14 cellular contexts compared by ENCODE assay signal in the genomic region with DNA sequence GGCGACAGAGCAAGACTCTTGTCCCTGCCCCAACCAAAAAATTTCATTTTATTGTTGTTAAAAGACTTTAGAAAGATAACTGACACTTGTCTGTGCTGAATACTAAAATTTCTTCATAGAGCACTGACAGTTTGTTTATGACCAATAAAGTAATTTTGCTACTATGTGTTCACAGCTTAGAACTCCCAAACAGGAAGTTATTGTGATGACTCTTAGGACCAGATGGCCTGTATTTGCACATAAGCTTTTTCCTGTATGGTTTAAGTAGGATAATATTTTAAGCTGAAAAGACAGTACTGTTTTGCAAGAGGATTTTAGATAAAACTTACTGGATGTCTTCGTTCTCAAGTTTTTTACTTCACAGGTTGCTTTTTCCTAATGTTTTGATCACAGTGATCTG.
DNase-seq lines count a peak whose midpoint lies in the region; ATAC-seq, FAIRE-seq and TF ChIP-seq lines count a peak whose summit lies in the region.
"Had no signal": no experiment of that assay in that cellular context is flagged by ENCODE, and none has a peak within 500 bp of the region (broad histone marks: within the 10 kb centered on the region; RNA-seq: fewer than 3 reads in every experiment).

No MANE protein-coding gene starts in this region.

- TF ChIP-seq CTCF in NB4 (IDR thresholded peaks at IDR 0.05; ENCODE audit: low read depth, low read length) = no peak
- no peak for TF ChIP-seq CTCF in colonic mucosa (IDR thresholded peaks at IDR 0.05)
- no peak for TF ChIP-seq CTCF in pancreas (IDR thresholded peaks at IDR 0.05)

- H3K27ac Mint-ChIP-seq in activated naive CD4-positive, alpha-beta T cell treated with anti-CD3 and anti-CD28 coated beads for 36 hours = no peak overlapping the region

- 90 to 92% methylated on average over 2 of the region's 2 CpGs for WGBS in pancreas, 2 donors

- no peaks in the 10 kb centered on the region for H3K36me3 Mint-ChIP-seq in activated naive CD4-positive, alpha-beta T cell treated with anti-CD3 and anti-CD28 coated beads for 36 hours (ENCODE audit: low read depth)

- H3K27me3 ChIP-seq in colonic mucosa (no peaks in the 10 kb centered on the region), pancreas (no peaks in the 10 kb centered on the region)
- H3K27me3 ChIP-seq: SJCRH30 had no signal

- H3K4me1 ChIP-seq in colonic mucosa (no peaks in the 10 kb centered on the region), pancreas (no peaks in the 10 kb centered on the region)
- H3K4me1 ChIP-seq: SJCRH30 had no signal

- H3K4me1 Mint-ChIP-seq in activated naive CD4-positive, alpha-beta T cell treated with anti-CD3 and anti-CD28 coated beads for 36 hours (ENCODE audit: low read depth) = no peaks in the 10 kb centered on the region

- H3K4me3 ChIP-seq in NB4 (ENCODE audit: low read depth, low read length) (no peak overlapping the region), colonic mucosa (no peak overlapping the region), pancreas (no peak overlapping the region)
- H3K4me3 ChIP-seq: lung, SJCRH30 had no signal

- no peaks in the 10 kb centered on the region for H3K9me3 ChIP-seq in colonic mucosa
- no peaks in the 10 kb centered on the region for H3K9me3 ChIP-seq in pancreas
- H3K9me3 ChIP-seq: SJCRH30 had no signal

- no peaks in the 10 kb centered on the region for H3K27me3 Mint-ChIP-seq in activated naive CD4-positive, alpha-beta T cell treated with anti-CD3 and anti-CD28 coated beads for 36 hours (ENCODE audit: low read depth)
- H3K27me3 Mint-ChIP-seq: CD8-positive, alpha-beta memory T cell had no signal

- H3K4me3 Mint-ChIP-seq in activated naive CD4-positive, alpha-beta T cell treated with anti-CD3 and anti-CD28 coated beads for 36 hours = no peak overlapping the region
- H3K4me3 Mint-ChIP-seq: CD8-positive, alpha-beta memory T cell had no signal

- TF ChIP-seq POLR2A in NB4 (IDR thresholded peaks at IDR 0.05; ENCODE audit: extremely low read depth, insufficient read length) = no peak

- H3K9me3 Mint-ChIP-seq in activated naive CD4-positive, alpha-beta T cell treated with anti-CD3 and anti-CD28 coated beads for 36 hours = no peaks in the 10 kb centered on the region
- H3K9me3 Mint-ChIP-seq: CD8-positive, alpha-beta memory T cell had no signal

- intact Hi-C loops in colonic mucosa (cut with DNase I) = no loop called here
- intact Hi-C loops in pancreas (cut with DNase I) = no loop called here
- intact Hi-C loops in activated naive CD4-positive, alpha-beta T cell treated with anti-CD3 and anti-CD28 coated beads for 36 hours (cut with micrococcal nuclease) = no loop called here

- CTCF ChIA-PET in activated naive CD4-positive, alpha-beta T cell treated with anti-CD3 and anti-CD28 coated beads for 36 hours (lab: Charles Lee) = no interaction called here

- FAIRE-seq in pancreas (lab: Jason Lieb, UNC) (peak; percentile 43), GM19239 (lab: Jason Lieb, UNC) (no peak)

- H3K27ac ChIP-seq in colonic mucosa (peak overlapping the region; percentile 31), pancreas (no peak overlapping the region)
- H3K27ac ChIP-seq: SJCRH30 had no signal

- H3K9ac ChIP-seq in colonic mucosa (ENCODE audit: low read depth in 2 of 2, low read length in 2 of 2) = no peak overlapping the region

- no peaks in the 10 kb centered on the region for H3K36me3 ChIP-seq in colonic mucosa
- H3K36me3 ChIP-seq in pancreas = no peaks in the 10 kb centered on the region

- DNase-seq in GM04504 (ENCODE audit: low read depth) = peak; percentile 25
- DNase-seq in NB4 (ENCODE audit: low read depth) = peak; percentile 83
- DNase-seq in colonic mucosa = no peak
- no peak for DNase-seq in pancreas
- DNase-seq in activated naive CD4-positive, alpha-beta T cell treated with anti-CD3 and anti-CD28 coated beads for 36 hours = no peak
- DNase-seq in GM19239 (ENCODE audit: insufficient read length, low spot score) = no peak
- no peak for DNase-seq in NCI-H1048 (lab: John Stamatoyannopoulos, UW)
- DNase-seq: activated naive CD4-positive, alpha-beta T cell treated with Interleukin-2 at 50 U/mL for 16 hours; CD8-positive, alpha-beta memory T cell; NCI-H1930; NCI-H748 treated with DMSO at 0.1 percent for 48 hours; SJCRH30 had no signal

- peak in 1 of 4 donors; percentile 44 for ATAC-seq in pancreas
- no peak for ATAC-seq in HG02852 (IDR thresholded peaks at IDR 0.05; ENCODE audit: unreplicated experiment)

Comparison
In these comparisons a context has a peak if more than half of its experiments do, and no peak if none do; other contexts are left out.
1. DNase-seq: peak in GM04504 (single experiment) and NB4 (single experiment); none in colonic mucosa (single experiment), pancreas (0 of 6), activated naive CD4-positive, alpha-beta T cell treated with anti-CD3 and anti-CD28 coated beads for 36 hours (single experiment), GM19239 (single experiment) and NCI-H1048 (single experiment).